13 cellular contexts compared by ENCODE assay signal in the genomic region with DNA sequence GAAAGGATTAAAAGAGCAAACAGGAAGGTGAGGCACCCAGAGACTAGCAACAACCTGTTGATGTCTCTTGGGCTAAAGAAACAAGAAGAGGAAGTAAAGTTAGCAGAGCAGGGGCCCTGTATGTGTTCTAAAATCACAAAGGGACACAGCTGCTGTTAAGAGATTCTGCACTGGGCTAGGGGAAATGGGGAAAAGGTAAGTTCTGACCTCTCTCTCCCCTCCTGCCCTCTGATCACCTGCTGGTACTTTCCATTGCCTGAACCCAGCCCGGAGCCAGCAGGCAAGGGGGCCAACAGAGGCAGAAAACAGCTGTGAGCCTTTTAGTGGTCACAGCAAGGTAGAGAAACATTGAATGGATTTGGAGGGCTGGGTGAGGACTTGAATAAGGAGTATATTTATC. TPM values are rescaled to one million over a fixed set of nuclear protein-coding genes. Genes with fewer than 3 reads are reported as not detected.
DNase-seq lines count a peak whose midpoint lies in the region; ATAC-seq and TF ChIP-seq lines count a peak whose summit lies in the region.
"Had no signal": no experiment of that assay in that cellular context is flagged by ENCODE, and none has a peak within 500 bp of the region (broad histone marks: within the 10 kb centered on the region; RNA-seq: fewer than 3 reads in every experiment).

No MANE protein-coding gene starts in this region.

- H2AFZ ChIP-seq in osteoblast (ENCODE audit: low read length): no peak overlapping the region

- ATAC-seq in GM19438 (IDR thresholded peaks at IDR 0.05; ENCODE audit: low read depth, unreplicated experiment) (peak; percentile 70), HG02973 (IDR thresholded peaks at IDR 0.05; ENCODE audit: unreplicated experiment) (peak; percentile 57)

- H3K79me2 ChIP-seq in osteoblast (ENCODE audit: insufficient read depth, low read length): no peaks in the 10 kb centered on the region

- no peaks in the 10 kb centered on the region for H4K20me1 ChIP-seq in osteoblast (ENCODE audit: insufficient read depth, low read length)
- H4K20me1 ChIP-seq: BLaER1 had no signal

- DNase-seq in GM10266 (ENCODE audit: extremely low spot score) (peak; percentile 19), NCI-H69 (lab: John Stamatoyannopoulos, UW) (peak; percentile 36), COLO668 (lab: John Stamatoyannopoulos, UW; ENCODE audit: unreplicated experiment) (no peak), osteoblast (ENCODE audit: insufficient read length, low spot score, missing footprints) (no peak), NCI-H524 treated with DMSO at 0.1 percent for 48 hours (lab: John Stamatoyannopoulos, UW) (no peak)
- DNase-seq in central memory CD4-positive, alpha-beta T cell: no peak
- DNase-seq: esophagus squamous epithelium, NCI-H2171 had no signal

- H3K36me3 ChIP-seq in osteoblast (ENCODE audit: insufficient read depth, low read length): no peaks in the 10 kb centered on the region
- H3K36me3 ChIP-seq: BLaER1, esophagus squamous epithelium, tibial nerve had no signal

- H3K4me3 ChIP-seq in osteoblast (ENCODE audit: insufficient read depth, low read length): no peak overlapping the region
- H3K4me3 ChIP-seq: BLaER1, esophagus squamous epithelium, lung, tibial nerve had no signal

- H3K9me3 ChIP-seq in osteoblast (ENCODE audit: low read depth, low read length): no peaks in the 10 kb centered on the region
- H3K9me3 ChIP-seq: BLaER1, esophagus squamous epithelium, tibial nerve had no signal

- H3K27me3 ChIP-seq in osteoblast (ENCODE audit: insufficient read depth, low read length): no peaks in the 10 kb centered on the region
- H3K27me3 ChIP-seq: BLaER1, tibial nerve had no signal

- TF ChIP-seq CTCF in GM10266 (IDR thresholded peaks at IDR 0.05; ENCODE audit: control insufficient read depth, insufficient read depth, low read depth, missing control alignments) (no peak), osteoblast (IDR thresholded peaks at IDR 0.05; ENCODE audit: extremely low read depth, low read depth, low read length) (no peak)

- no peaks in the 10 kb centered on the region for H3K4me1 ChIP-seq in osteoblast (ENCODE audit: insufficient read depth, low read length)
- H3K4me1 ChIP-seq: BLaER1, esophagus squamous epithelium, tibial nerve had no signal

- H3K4me2 ChIP-seq in osteoblast (ENCODE audit: insufficient read depth, low read length): no peak overlapping the region
- H3K4me2 ChIP-seq: BLaER1 had no signal

- no peak overlapping the region for H3K27ac ChIP-seq in osteoblast (ENCODE audit: low read depth, low read length)
- H3K27ac ChIP-seq: BLaER1, esophagus squamous epithelium, tibial nerve had no signal

RNA-seq across cellular contexts. Expression of a gene that starts 13.5 kb away (rescaled TPM):
- not detected in 2 replicates for total RNA-seq in osteoblast

Comparison
In these comparisons a context has a peak if more than half of its experiments do, and no peak if none do; other contexts are left out.
1. DNase-seq: peak in GM10266 (single experiment) and NCI-H69 (single experiment); none in central memory CD4-positive, alpha-beta T cell (single experiment), COLO668 (single experiment), osteoblast (single experiment) and NCI-H524 treated with DMSO at 0.1 percent for 48 hours (single experiment).